In the genomic region with DNA sequence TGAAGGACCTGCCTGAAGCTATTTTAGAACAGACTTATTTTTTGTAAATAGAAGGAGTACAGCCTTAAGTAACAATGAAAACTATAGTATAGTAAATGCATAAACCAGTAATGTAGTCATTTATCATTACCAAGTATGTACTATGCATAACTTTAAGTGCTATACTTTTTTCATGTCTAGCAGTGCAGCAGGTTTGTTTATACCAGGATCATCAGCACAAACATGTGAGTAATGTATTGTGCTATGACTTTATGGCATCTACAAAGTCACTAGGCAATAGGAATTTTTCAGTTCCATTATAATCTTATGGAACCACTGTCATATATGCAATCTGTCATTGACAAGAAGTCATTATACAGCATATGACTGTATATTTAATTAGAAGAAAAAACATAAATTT, we compare ENCODE assay signal across 9 cellular contexts. TPM values are rescaled to one million over a fixed set of nuclear protein-coding genes. Genes with fewer than 3 reads are reported as not detected.
"Had no signal": no experiment of that assay in that cellular context is flagged by ENCODE, and none has a peak within 500 bp of the region (broad histone marks: within the 10 kb centered on the region; RNA-seq: fewer than 3 reads in every experiment).

No MANE protein-coding gene starts in this region.

- H2AFZ ChIP-seq: GM23338 had no signal

- H3K27ac ChIP-seq: HL-60 had no signal

- DNase-seq: H9, HCEC 1CT, KG1 had no signal

- H3K4me3 ChIP-seq: GM23338, K562 had no signal

- ATAC-seq: GM23338, HepG2, K562 had no signal

- H3K4me2 ChIP-seq: GM23338 had no signal

RNA-seq across cellular contexts. Expression of gene ODAPH, which starts 3.4 kb away (rescaled TPM):
- total RNA-seq: GM23338, H1, H9, HepG2, HT1080, K562 had no signal
- polyA plus RNA-seq: GM23338, H1, K562 had no signal
